Comparison of ENCODE assay signal across 9 cellular contexts in the genomic region with DNA sequence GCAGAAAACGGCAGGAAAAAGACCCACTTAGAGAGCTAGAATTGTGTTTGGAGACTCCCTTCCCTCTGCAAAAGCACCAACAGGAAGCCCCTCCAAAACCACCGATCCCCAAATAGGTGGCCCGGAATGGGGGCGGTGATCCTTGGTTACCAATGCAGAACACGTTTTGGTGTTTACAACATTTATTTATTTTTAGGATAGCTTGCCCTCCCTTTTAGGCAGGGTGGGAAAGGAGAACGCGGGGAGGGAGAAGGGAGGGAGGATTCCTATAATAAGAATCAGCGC. TPM values are rescaled to one million over a fixed set of nuclear protein-coding genes. Genes with fewer than 3 reads are reported as not detected.
DNase-seq lines count a peak whose midpoint lies in the region; ATAC-seq and TF ChIP-seq lines count a peak whose summit lies in the region.
"Had no signal": no experiment of that assay in that cellular context is flagged by ENCODE, and none has a peak within 500 bp of the region (broad histone marks: within the 10 kb centered on the region; RNA-seq: fewer than 3 reads in every experiment).

No MANE protein-coding gene starts in this region.

- H3K9me3 Mint-ChIP-seq in activated CD8-positive, alpha-beta memory T cell treated with anti-CD3 and anti-CD28 coated beads, Interleukin-2, amount 10 ng/mL, durations not matched to agents 7 days and 5 days (ENCODE audit: low read depth): no peaks in the 10 kb centered on the region

- no peaks in the 10 kb centered on the region for H3K36me3 ChIP-seq in thoracic aorta

- no peaks in the 10 kb centered on the region for H3K36me3 Mint-ChIP-seq in activated CD8-positive, alpha-beta memory T cell treated with anti-CD3 and anti-CD28 coated beads, Interleukin-2, amount 10 ng/mL, durations not matched to agents 7 days and 5 days

- H3K4me3 ChIP-seq in astrocyte of the cerebellum (ENCODE audit: low read depth, low read length) (peak overlapping the region; percentile 42), thoracic aorta (peak overlapping the region; percentile 75)

- peaks cover 13% of the 10 kb centered on the region for H3K4me1 Mint-ChIP-seq in activated CD8-positive, alpha-beta memory T cell treated with anti-CD3 and anti-CD28 coated beads, Interleukin-2, amount 10 ng/mL, durations not matched to agents 7 days and 5 days

- no peak for TF ChIP-seq CTCF in astrocyte of the cerebellum (IDR thresholded peaks at IDR 0.05; ENCODE audit: low read depth, low read length, missing control alignments)
- TF ChIP-seq CTCF in thoracic aorta (IDR thresholded peaks at IDR 0.05): no peak

- peaks cover 70% of the 10 kb centered on the region for H3K27me3 Mint-ChIP-seq in activated CD8-positive, alpha-beta memory T cell treated with anti-CD3 and anti-CD28 coated beads, Interleukin-2, amount 10 ng/mL, durations not matched to agents 7 days and 5 days

- peaks cover 2% of the 10 kb centered on the region for H3K9me3 ChIP-seq in thoracic aorta

- H3K27me3 ChIP-seq in layer of hippocampus (ENCODE audit: control insufficient read depth, insufficient read depth, low read length): no peaks in the 10 kb centered on the region
- H3K27me3 ChIP-seq in thoracic aorta (replicated peaks; ENCODE audit: insufficient read depth): no peaks in the 10 kb centered on the region

- H3K27ac Mint-ChIP-seq in activated CD8-positive, alpha-beta memory T cell treated with anti-CD3 and anti-CD28 coated beads, Interleukin-2, amount 10 ng/mL, durations not matched to agents 7 days and 5 days: no peak overlapping the region

- DNase-seq in activated CD8-positive, alpha-beta memory T cell treated with anti-CD3 and anti-CD28 coated beads, Interleukin-2, amount 10 ng/mL, durations not matched to agents 7 days and 5 days: no peak
- no peak for DNase-seq in activated CD8-positive, alpha-beta memory T cell treated with anti-CD3 and anti-CD28 coated beads, Interleukin-2, amount 50 U/mL, for 4 hours
- DNase-seq in astrocyte of the cerebellum (ENCODE audit: low read depth) (no peak), thoracic aorta (ENCODE audit: low spot score) (no peak), pons (ENCODE audit: low spot score) (no peak)

- in situ Hi-C loops in astrocyte of the cerebellum (cut with HindIII; ENCODE audit: low sequenced_read_pairs): no loop called here

- H3K4me1 ChIP-seq in thoracic aorta (ENCODE audit: control insufficient read depth in 1 of 2, low read depth in 2 of 2): peaks cover 5 to 25% of the 10 kb centered on the region in 2 donors

- CTCF ChIA-PET in activated CD8-positive, alpha-beta memory T cell treated with anti-CD3 and anti-CD28 coated beads, Interleukin-2, amount 10 ng/mL, durations not matched to agents 7 days and 5 days (lab: Charles Lee): interaction anchor here (1.0 to 1.6 kb wide), 4 partner anchors 113 to 304 kb away, joined by 3 to 4 read pairs (median 3); no protein-coding TSS in a partner anchor

- ATAC-seq in activated CD8-positive, alpha-beta memory T cell treated with anti-CD3 and anti-CD28 coated beads, Interleukin-2, amount 10 ng/mL, durations not matched to agents 7 days and 5 days: no peak
- no peak for ATAC-seq in thoracic aorta (ENCODE audit: insufficient number of reproducible peaks, low FRiP score, low read depth)
- no peak for ATAC-seq in HG02642 (IDR thresholded peaks at IDR 0.05; ENCODE audit: poor library complexity, unreplicated experiment)
- no peak for ATAC-seq in HG02759 (IDR thresholded peaks at IDR 0.05; ENCODE audit: unreplicated experiment)

- H3K27ac ChIP-seq in layer of hippocampus (ENCODE audit: low read depth, low read length): peak overlapping the region; percentile 94
- H3K27ac ChIP-seq in thoracic aorta: no peak overlapping the region

- peak overlapping the region; percentile 41 for H3K4me3 Mint-ChIP-seq in activated CD8-positive, alpha-beta memory T cell treated with anti-CD3 and anti-CD28 coated beads, Interleukin-2, amount 10 ng/mL, durations not matched to agents 7 days and 5 days

RNA-seq across cellular contexts. Expression of gene NTRK2, which starts 0.6 kb away (rescaled TPM):
- 1 to 10 TPM in 1 of 2 experiments, under 1 TPM in 1; 0.12 to 2.9 TPM for total RNA-seq in activated CD8-positive, alpha-beta memory T cell treated with anti-CD3 and anti-CD28 coated beads, Interleukin-2, amount 10 ng/mL, durations not matched to agents 7 days and 5 days
- total RNA-seq in thoracic aorta: 10 to 100 TPM; 12.6 to 27.9 TPM
- total RNA-seq: bronchial epithelial cell had no signal
